8 cellular contexts compared by ENCODE assay signal in the genomic region with DNA sequence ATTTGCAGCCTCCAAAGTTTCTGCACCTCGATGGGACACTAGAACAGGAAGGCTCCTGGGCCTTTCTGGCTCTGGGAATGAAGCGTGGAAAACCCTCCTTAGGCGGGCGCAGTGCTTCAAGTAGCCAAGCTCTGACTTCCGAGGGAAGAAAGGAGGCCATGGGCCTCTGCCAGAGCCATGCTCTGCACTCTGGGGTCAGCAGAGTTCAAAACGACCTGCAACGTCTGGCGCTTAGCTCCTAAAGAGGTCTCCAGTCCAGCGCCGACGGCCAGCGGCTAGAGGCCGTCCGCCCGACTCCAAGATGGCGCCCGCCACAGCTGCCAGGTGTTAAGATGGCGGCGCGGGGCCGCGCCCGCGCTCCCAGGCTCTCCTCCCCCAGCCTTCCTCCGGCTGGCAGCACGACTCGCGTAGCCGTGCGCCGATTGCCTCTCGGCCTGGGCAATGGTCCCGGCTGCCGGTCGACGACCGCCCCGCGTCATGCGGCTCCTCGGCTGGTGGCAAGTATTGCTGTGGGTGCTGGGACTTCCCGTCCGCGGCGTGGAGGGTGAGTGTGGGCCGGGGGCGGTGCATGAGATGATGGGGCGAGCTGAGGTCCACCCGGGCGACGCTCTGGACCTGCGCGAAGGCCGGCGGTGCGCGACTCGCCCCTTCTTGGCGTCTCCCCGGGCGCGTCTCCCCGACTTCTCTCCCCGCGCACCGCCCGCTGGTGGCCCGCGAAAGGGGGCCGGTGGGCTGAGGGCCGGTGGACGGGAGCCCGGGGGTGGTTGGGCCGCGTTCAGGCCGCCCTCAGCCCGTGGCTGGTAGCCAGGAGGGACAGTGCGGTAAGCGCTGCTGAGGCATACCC. TPM values are rescaled to one million over a fixed set of nuclear protein-coding genes. Genes with fewer than 3 reads are reported as not detected.
DNase-seq lines count a peak whose midpoint lies in the region; ATAC-seq and TF ChIP-seq lines count a peak whose summit lies in the region.

TXNDC15 (plus strand) TSS at position 385 of the 844 bp plus-strand sequence; CDS start at position 442, 57 bp downstream.

- H3K4me1 ChIP-seq in right lobe of liver, result peaks cover 0 to 8% (median 0%) of the 10 kb centered on the region in 4 donors

- TF ChIP-seq CTCF in dorsolateral prefrontal cortex (IDR thresholded peaks at IDR 0.05 in 54 of 56, conservative IDR thresholded peaks at IDR 0.05 in 2 of 56; ENCODE audit: low read depth in 1 of 56, partially characterized antibody in 56 of 56), result peak in 31 of 56 donors; percentile 8 to 52 (median 27)
- no peak for TF ChIP-seq CTCF in right lobe of liver (IDR thresholded peaks at IDR 0.05)

- peak; percentile 79 for TF ChIP-seq POLR2A in right lobe of liver (IDR thresholded peaks at IDR 0.05)

- no peaks in the 10 kb centered on the region for H3K36me3 ChIP-seq in right lobe of liver

- 0% methylated on average over 1 of the region's 79 CpGs for WGBS in right lobe of liver (ENCODE audit: insufficient coverage, low coverage, low lambda C conversion rate, missing lambda C conversion rate)

- H3K27me3 ChIP-seq in dorsolateral prefrontal cortex (no peaks in the 10 kb centered on the region), right lobe of liver (no peaks in the 10 kb centered on the region)

- H3K27ac ChIP-seq in dorsolateral prefrontal cortex (peak within 1 kb of the TSS; percentile 87 to 100 (median 99)), right lobe of liver (peak within 1 kb of the TSS; percentile 72 to 89 (median 85))

- DNase-seq in Ammon's horn (ENCODE audit: low spot score) (peak; percentile 87), NCI-H69 (lab: John Stamatoyannopoulos, UW) (peak; percentile 95), dorsolateral prefrontal cortex (peak; percentile 73 to 93 (median 82)), right lobe of liver (peak; percentile 90 to 93 (median 90))
- peak; percentile 81 to 83 for DNase-seq in activated CD4-positive, alpha-beta T cell treated with anti-CD3 and anti-CD28 coated beads, Interleukin-2, amount 50 U/mL, for 48 hours
- DNase-seq in stimulated activated CD4-positive, alpha-beta T cell treated with anti-CD3 and anti-CD28 coated beads, Interleukin-4, amount 100 ng/mL, for 4 hours, result peak; percentile 73 to 76

- H3K9me3 ChIP-seq in right lobe of liver, result no peaks in the 10 kb centered on the region

- peak within 1 kb of the TSS; percentile 58 to 98 (median 92) for H3K4me3 ChIP-seq in dorsolateral prefrontal cortex
- peak within 1 kb of the TSS; percentile 88 to 92 (median 91) for H3K4me3 ChIP-seq in right lobe of liver

- intact Hi-C loops in dorsolateral prefrontal cortex (cut with DNase I), result loop anchor here (1.0 to 10.0 kb wide), 6 partner anchors 27 to 135 kb away; partner anchors contain the start of genes CAMLG (in 1 of the 2), DDX46 (in 1 of the 2) and PCBD2 (in 1 of the 2)
- intact Hi-C loops in right lobe of liver (cut with DNase I), result no loop called here

- ATAC-seq in GM19043 (IDR thresholded peaks at IDR 0.05; ENCODE audit: low read depth, unreplicated experiment) (peak; percentile 73), HG03378 (IDR thresholded peaks at IDR 0.05; ENCODE audit: unreplicated experiment) (peak; percentile 45), right lobe of liver (peak; percentile 97 to 99 (median 98))

RNA-seq across cellular contexts. Expression of gene TXNDC15, which starts in this region (rescaled TPM):
- total RNA-seq in dorsolateral prefrontal cortex (10 to 100 TPM; 37.3 to 84.2 (median 60.4) TPM), right lobe of liver (10 to 100 TPM; 20.8 to 30.9 (median 28.2) TPM)

Comparison
In these comparisons a context has a peak if more than half of its experiments do, and no peak if none do; other contexts are left out.
1. Peak in every context shown above with its lines: DNase-seq, ATAC-seq, H3K4me3 ChIP-seq and H3K27ac ChIP-seq.
2. ATAC-seq: peak in every context shown above with its lines; median percentile 98 in right lobe of liver; 73 in GM19043; 45 in HG03378.
3. CTCF ChIP-seq: peak in dorsolateral prefrontal cortex (31 of 56); none in right lobe of liver (0 of 4).
4. intact Hi-C loops: an anchor here in dorsolateral prefrontal cortex (1.0 to 10.0 kb wide); none called in right lobe of liver.